ENCODE assay signal across 1 cellular context in genomic region chr13:40385858-40386180, GRCh38.
TF ChIP-seq lines count a peak whose summit lies in the region.

No MANE protein-coding gene starts in this region.

TF ChIP-seq in H1, 55 proteins besides CTCF, POLR2A, EP300 and RAD21:
- TF ChIP-seq RXRA (IDR thresholded peaks at IDR 0.05; ENCODE audit: insufficient read depth, low read depth, low read length): no peak
